In the genomic region with DNA sequence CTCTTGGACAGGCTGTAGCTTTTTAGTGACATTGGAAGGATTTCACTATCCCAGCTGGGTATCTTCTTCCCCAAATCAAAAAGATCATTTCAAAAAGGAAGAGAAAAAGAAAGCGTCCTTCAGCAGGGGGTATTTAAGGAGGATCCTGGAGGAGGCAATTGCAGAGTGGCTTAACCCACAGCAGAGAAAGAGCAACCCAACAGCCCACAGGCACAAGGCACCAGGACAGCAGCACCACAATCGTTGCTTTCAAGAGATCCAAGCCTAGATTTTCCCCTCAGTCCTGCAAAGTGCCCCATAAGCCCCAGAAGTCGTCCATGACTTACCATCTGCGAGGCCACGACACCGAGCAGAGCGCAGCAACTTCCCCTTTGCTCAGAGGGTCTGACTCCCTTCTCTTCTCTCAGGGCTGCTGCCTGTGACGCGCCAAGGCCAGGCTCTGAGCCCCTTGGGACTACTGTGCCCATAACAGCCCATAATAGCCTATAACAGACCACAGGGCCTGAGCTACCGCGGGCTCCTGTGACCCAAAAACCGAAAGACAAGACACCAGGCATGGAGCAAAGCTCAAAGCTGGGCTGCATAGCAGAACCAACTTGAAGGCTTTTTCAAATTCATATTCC, we compare ENCODE assay signal across 10 cellular contexts. TPM values are rescaled to one million over a fixed set of nuclear protein-coding genes. Genes with fewer than 3 reads are reported as not detected.
DNase-seq lines count a peak whose midpoint lies in the region; ATAC-seq lines count a peak whose summit lies in the region.
"Had no signal": no experiment of that assay in that cellular context is flagged by ENCODE, and none has a peak within 500 bp of the region (broad histone marks: within the 10 kb centered on the region; RNA-seq: fewer than 3 reads in every experiment).

No MANE protein-coding gene starts in this region.

- H3K9me3 Mint-ChIP-seq in CD4-positive, alpha-beta memory T cell, result peaks cover 0 to 2% (median 0%) of the 10 kb centered on the region in 8 donors

- no peak for DNase-seq in left ventricle myocardium superior
- DNase-seq in CD4-positive, alpha-beta memory T cell, result no peak
- DNase-seq in activated CD4-positive, alpha-beta T cell treated with anti-CD3 and anti-CD28 coated beads, Interleukin-2, amount 50 U/mL, for 48 hours, result no peak
- no peak for DNase-seq in SHP77 treated with DMSO at 0.1 percent for 48 hours (lab: John Stamatoyannopoulos, UW)
- DNase-seq in AG20443 (ENCODE audit: low spot score), result no peak

- POLR2A ChIA-PET in CD4-positive, alpha-beta memory T cell (lab: Charles Lee; ENCODE audit: partially characterized antibody), result no interaction called here

- H3K27ac ChIP-seq in CD4-positive, alpha-beta memory T cell (ENCODE audit: low read depth, low read length), result no peak overlapping the region
- H3K27ac ChIP-seq: SJSA1 had no signal

- H3K27me3 Mint-ChIP-seq in CD4-positive, alpha-beta memory T cell, result no peaks in the 10 kb centered on the region

- intact Hi-C loops in left ventricle myocardium superior (cut with micrococcal nuclease), result no loop called here
- intact Hi-C loops in CD4-positive, alpha-beta memory T cell (cut with micrococcal nuclease), result no loop called here

- H3K36me3 Mint-ChIP-seq in CD4-positive, alpha-beta memory T cell, result no peaks in the 10 kb centered on the region

- peaks cover 4% of the 10 kb centered on the region for H3K4me1 ChIP-seq in CD4-positive, alpha-beta memory T cell (ENCODE audit: insufficient read depth, low read length)
- H3K4me1 ChIP-seq: SJSA1 had no signal

- peaks cover 2 to 10% (median 6%) of the 10 kb centered on the region in 4 donors for H3K4me1 Mint-ChIP-seq in CD4-positive, alpha-beta memory T cell

- H3K4me3 Mint-ChIP-seq in CD4-positive, alpha-beta memory T cell, result no peak overlapping the region

- peak overlapping the region in 2 of 7 donors; percentile 49 to 73 for H3K27ac Mint-ChIP-seq in CD4-positive, alpha-beta memory T cell

- H3K9me3 ChIP-seq in CD4-positive, alpha-beta memory T cell (ENCODE audit: control insufficient read depth in 1 of 2, low read length in 2 of 2), result no peaks in the 10 kb centered on the region
- H3K9me3 ChIP-seq: SJSA1 had no signal

- ATAC-seq in GM18498 (IDR thresholded peaks at IDR 0.05; ENCODE audit: unreplicated experiment) (peak; percentile 80), GM21515 (IDR thresholded peaks at IDR 0.05; ENCODE audit: unreplicated experiment) (peak; percentile 67), HG03460 (IDR thresholded peaks at IDR 0.05; ENCODE audit: unreplicated experiment) (peak; percentile 79), left ventricle myocardium superior (peak; percentile 43)

- no peak overlapping the region for H3K4me3 ChIP-seq in CD4-positive, alpha-beta memory T cell (ENCODE audit: low read length in 2 of 2)
- H3K4me3 ChIP-seq: SJSA1 had no signal

- no peaks in the 10 kb centered on the region for H3K36me3 ChIP-seq in CD4-positive, alpha-beta memory T cell (ENCODE audit: insufficient read depth, low read length)
- H3K36me3 ChIP-seq: SJSA1 had no signal

- H3K27me3 ChIP-seq in CD4-positive, alpha-beta memory T cell (ENCODE audit: insufficient read depth, low read length), result no peaks in the 10 kb centered on the region

- CTCF ChIA-PET in CD4-positive, alpha-beta memory T cell (lab: Charles Lee; ENCODE audit: partially characterized antibody), result no interaction called here

RNA-seq across cellular contexts. Expression of a gene that starts 19.7 kb away (rescaled TPM):
- 7.5 TPM for total RNA-seq in left ventricle myocardium superior
- total RNA-seq in CD4-positive, alpha-beta memory T cell, result 1 to 10 TPM; 1.7 to 2.6 TPM
- polyA plus RNA-seq in CD4-positive, alpha-beta memory T cell, result 1 to 10 TPM; 1.1 to 1.3 TPM
- total RNA-seq: lung microvascular endothelial cell had no signal
